8 cellular contexts compared by ENCODE assay signal in genomic region chr2:32010280-32010669, GRCh38. TPM values are rescaled to one million over a fixed set of nuclear protein-coding genes. Genes with fewer than 3 reads are reported as not detected.
A peak's percentile ranks its signal among the peaks of the same experiment; 100 is the strongest.
DNase-seq lines count a peak whose midpoint lies in the region; ATAC-seq and TF ChIP-seq lines count a peak whose summit lies in the region.
"Not testable (repeated sequence)": the region's sequence is repeated elsewhere in the genome, so short reads cannot be mapped to it uniquely, and the experiment has no call there.

No MANE protein-coding gene starts in this region.

- H3K4me3 Mint-ChIP-seq in activated CD4-positive, alpha-beta T cell treated with anti-CD3 and anti-CD28 coated beads, Interleukin-2, amount 10 ng/mL, durations not matched to agents 24 days and 14 days, result not testable (repeated sequence)
- H3K4me3 Mint-ChIP-seq in central memory CD8-positive, alpha-beta T cell, result peak overlapping the region; percentile 92

- peaks cover 18% of the 10 kb centered on the region for H3K36me3 Mint-ChIP-seq in activated CD4-positive, alpha-beta T cell treated with anti-CD3 and anti-CD28 coated beads, Interleukin-2, amount 10 ng/mL, durations not matched to agents 24 days and 14 days (ENCODE audit: low read depth)
- peaks cover 11% of the 10 kb centered on the region for H3K36me3 Mint-ChIP-seq in central memory CD8-positive, alpha-beta T cell (ENCODE audit: insufficient read depth)

- ATAC-seq in GM19035 (IDR thresholded peaks at IDR 0.05; ENCODE audit: unreplicated experiment), result peak; percentile 51
- peak; percentile 66 for ATAC-seq in HG03045 (IDR thresholded peaks at IDR 0.05; ENCODE audit: unreplicated experiment)
- ATAC-seq in central memory CD8-positive, alpha-beta T cell (replicated peaks; ENCODE audit: extremely low read depth, poor library complexity, severe bottlenecking), result peak; percentile 78

- peaks cover 39% of the 10 kb centered on the region for H3K4me1 Mint-ChIP-seq in activated CD4-positive, alpha-beta T cell treated with anti-CD3 and anti-CD28 coated beads, Interleukin-2, amount 10 ng/mL, durations not matched to agents 24 days and 14 days
- H3K4me1 Mint-ChIP-seq in central memory CD8-positive, alpha-beta T cell, result peaks cover 44% of the 10 kb centered on the region

- not testable (repeated sequence) for H3K27ac Mint-ChIP-seq in activated CD4-positive, alpha-beta T cell treated with anti-CD3 and anti-CD28 coated beads, Interleukin-2, amount 10 ng/mL, durations not matched to agents 24 days and 14 days
- peak overlapping the region; percentile 78 for H3K27ac Mint-ChIP-seq in central memory CD8-positive, alpha-beta T cell (ENCODE audit: low read depth)

- CTCF ChIA-PET in AG04449 (lab: Yijun Ruan, JAX), result not testable (repeated sequence)

- intact Hi-C loops in activated CD4-positive, alpha-beta T cell treated with anti-CD3 and anti-CD28 coated beads, Interleukin-2, amount 10 ng/mL, durations not matched to agents 24 days and 14 days (cut with micrococcal nuclease), result loop anchor here (2.0 kb wide), 3 partner anchors 59 to 1589 kb away; partner anchors contain the start of genes BIRC6 and FAM98A

- DNase-seq in AG04449 (ENCODE audit: low read depth, low spot score), result not testable (repeated sequence)
- DNase-seq in NCI-H69 (lab: John Stamatoyannopoulos, UW), result peak; percentile 58
- peak; percentile 92 for DNase-seq in activated CD4-positive, alpha-beta T cell treated with anti-CD3 and anti-CD28 coated beads, Interleukin-2, amount 10 ng/mL, durations not matched to agents 24 days and 14 days
- DNase-seq in central memory CD8-positive, alpha-beta T cell (ENCODE audit: low spot score in 2 of 2), result peak; percentile 48 to 61
- DNase-seq in kidney tubule cell (ENCODE audit: low spot score), result peak; percentile 68
- DNase-seq in stimulated activated CD4-positive, alpha-beta T cell treated with anti-CD3 and anti-CD28 coated beads, Interleukin-12 subunit alpha, Interleukin-12 subunit beta, amount 100 ng/mL, for 4 hours, result peak; percentile 55

- POLR2A ChIA-PET in AG04449 (lab: Yijun Ruan, JAX), result interaction anchor here (0.8 to 1.0 kb wide), 2 partner anchors 15 to 30 kb away, joined by 3 read pairs; partner anchors contain the start of gene DPY30

- H3K4me3 ChIP-seq in AG04449 (ENCODE audit: low read depth, low read length), result peak overlapping the region; percentile 81

- not testable (repeated sequence) for H3K27me3 Mint-ChIP-seq in activated CD4-positive, alpha-beta T cell treated with anti-CD3 and anti-CD28 coated beads, Interleukin-2, amount 10 ng/mL, durations not matched to agents 24 days and 14 days; central memory CD8-positive, alpha-beta T cell

- not testable (repeated sequence) for H3K9me3 Mint-ChIP-seq in activated CD4-positive, alpha-beta T cell treated with anti-CD3 and anti-CD28 coated beads, Interleukin-2, amount 10 ng/mL, durations not matched to agents 24 days and 14 days; central memory CD8-positive, alpha-beta T cell

- not testable (repeated sequence) for TF ChIP-seq CTCF in AG04449 (IDR thresholded peaks at IDR 0.05; ENCODE audit: insufficient read depth, low read length, missing control alignments)

RNA-seq across cellular contexts. Expression of gene MEMO1, which starts 0.5 kb away (rescaled TPM):
- 64.0 and 65.8 TPM in 2 replicates for total RNA-seq in activated CD4-positive, alpha-beta T cell treated with anti-CD3 and anti-CD28 coated beads, Interleukin-2, amount 10 ng/mL, durations not matched to agents 24 days and 14 days

RNA-seq across cellular contexts. Expression of gene DPY30, which starts 29.3 kb away (rescaled TPM):
- 71.8 and 74.4 TPM in 2 replicates for total RNA-seq in activated CD4-positive, alpha-beta T cell treated with anti-CD3 and anti-CD28 coated beads, Interleukin-2, amount 10 ng/mL, durations not matched to agents 24 days and 14 days

RNA-seq across cellular contexts. Expression of gene SPAST, which starts 53.1 kb away (rescaled TPM):
- 19.5 and 20.9 TPM in 2 replicates for total RNA-seq in activated CD4-positive, alpha-beta T cell treated with anti-CD3 and anti-CD28 coated beads, Interleukin-2, amount 10 ng/mL, durations not matched to agents 24 days and 14 days
